1 cellular context compared by ENCODE assay signal in genomic region chr9:116990592-116990991, GRCh38.
TF ChIP-seq lines count a peak whose summit lies in the region.

No MANE protein-coding gene starts in this region.

TF ChIP-seq in H1, 55 proteins besides CTCF, POLR2A, EP300 and RAD21 (continued from another document):
- TF ChIP-seq RFX5 (IDR thresholded peaks at IDR 0.05; ENCODE audit: borderline replicate concordance, low read depth, low read length) (no peak), CEBPB (IDR thresholded peaks at IDR 0.05; ENCODE audit: low read depth, low read length) (no peak), BCL11A (IDR thresholded peaks at IDR 0.05; ENCODE audit: low read depth in 2 of 2, low read length in 2 of 2) (no peak), TBP (IDR thresholded peaks at IDR 0.05; ENCODE audit: low read depth, low read length) (no peak), CBX8 (IDR thresholded peaks at IDR 0.05; ENCODE audit: borderline replicate concordance, low read depth, low read length) (no peak), HDAC2 (IDR thresholded peaks at IDR 0.05; ENCODE audit: borderline replicate concordance in 1 of 2, low read depth in 2 of 2, low read length in 2 of 2) (no peak)
